In the genomic region with DNA sequence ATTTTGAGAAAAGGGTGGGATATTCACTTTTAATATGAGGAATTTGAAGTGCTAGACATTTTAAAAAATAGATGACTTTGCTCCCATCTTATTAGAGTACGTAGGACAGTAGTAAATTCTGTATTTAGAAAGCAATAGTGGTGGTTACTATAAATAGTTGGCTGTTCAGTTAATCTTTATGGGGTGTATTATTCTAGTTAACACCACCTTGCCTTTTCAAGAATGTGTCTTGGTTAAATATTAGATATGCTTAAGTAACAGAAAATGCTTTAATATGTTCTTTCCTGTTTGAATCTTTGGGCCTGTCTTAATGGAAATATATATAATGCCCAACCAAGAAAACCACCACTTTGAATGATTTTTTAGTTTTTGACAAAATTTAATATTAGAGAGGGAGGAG, we compare ENCODE assay signal across 25 cellular contexts.
A peak's percentile ranks its signal among the peaks of the same experiment; 100 is the strongest.
DNase-seq lines count a peak whose midpoint lies in the region; ATAC-seq and TF ChIP-seq lines count a peak whose summit lies in the region.
"Had no signal": no experiment of that assay in that cellular context is flagged by ENCODE, and none has a peak within 500 bp of the region (broad histone marks: within the 10 kb centered on the region; RNA-seq: fewer than 3 reads in every experiment).

No MANE protein-coding gene starts in this region.

- ATAC-seq in GM19043 (IDR thresholded peaks at IDR 0.05; ENCODE audit: low read depth, unreplicated experiment) (peak; percentile 62), HG02763 (IDR thresholded peaks at IDR 0.05; ENCODE audit: unreplicated experiment) (peak; percentile 63), HG03196 (IDR thresholded peaks at IDR 0.05; ENCODE audit: unreplicated experiment) (peak; percentile 73)
- ATAC-seq: activated CD4-positive, alpha-beta T cell treated with anti-CD3 and anti-CD28 coated beads for 36 hours; GM23338 had no signal

- H3K36me3 ChIP-seq in tibial nerve (no peaks in the 10 kb centered on the region), MM.1S (replicated peaks; ENCODE audit: insufficient read depth, low read length) (no peaks in the 10 kb centered on the region)
- H3K36me3 ChIP-seq: neural progenitor cell, prostate gland, transverse colon had no signal

- H2AFZ ChIP-seq in MM.1S (ENCODE audit: low read length), result no peak overlapping the region
- H2AFZ ChIP-seq: GM23338, neural progenitor cell had no signal

- H3K4me1 ChIP-seq in tibial nerve (no peaks in the 10 kb centered on the region), MM.1S (ENCODE audit: low read length) (no peaks in the 10 kb centered on the region)
- H3K4me1 ChIP-seq: neural progenitor cell, prostate gland, transverse colon had no signal

- H3K4me3 ChIP-seq in tibial nerve (no peak overlapping the region), MM.1S (ENCODE audit: low read length) (no peak overlapping the region)
- H3K4me3 ChIP-seq: GM23338, neural progenitor cell, prostate gland, transverse colon had no signal

- WGBS in tibial nerve, 2 donors, result 70 to 93% methylated on average over 1 of the region's 1 CpG

- no peaks in the 10 kb centered on the region for H3K79me2 ChIP-seq in MM.1S (ENCODE audit: low read length)

- no peaks in the 10 kb centered on the region for H3K9me2 ChIP-seq in MM.1S (replicated peaks; ENCODE audit: insufficient read depth, low read length)

- TF ChIP-seq EP300 in tibial nerve (IDR thresholded peaks at IDR 0.05), result no peak

- H3K9me3 ChIP-seq in tibial nerve (no peaks in the 10 kb centered on the region), MM.1S (replicated peaks; ENCODE audit: insufficient read depth, low read length) (no peaks in the 10 kb centered on the region; the same call in 1 of the 2 replicates)
- H3K9me3 ChIP-seq: prostate gland, transverse colon had no signal

- H3K27me3 ChIP-seq in tibial nerve (no peaks in the 10 kb centered on the region), MM.1S (replicated peaks; ENCODE audit: insufficient read depth, low read length) (no peaks in the 10 kb centered on the region)
- H3K27me3 ChIP-seq: neural progenitor cell, transverse colon had no signal

- no peaks in the 10 kb centered on the region for H3F3A ChIP-seq in MM.1S (ENCODE audit: insufficient read depth, low read length)

- H3K27ac ChIP-seq in tibial nerve (no peak overlapping the region), MM.1S (ENCODE audit: low read length) (no peak overlapping the region)
- H3K27ac ChIP-seq: C4-2B, epithelial cell of prostate, neural progenitor cell, prostate gland, transverse colon had no signal

- TF ChIP-seq CTCF in tibial nerve (IDR thresholded peaks at IDR 0.05) (no peak), MM.1S (IDR thresholded peaks at IDR 0.05; ENCODE audit: low read length) (no peak)

- no peak overlapping the region for H3K9ac ChIP-seq in MM.1S (ENCODE audit: low read length)
- H3K9ac ChIP-seq: neural progenitor cell had no signal

- H3K4me2 ChIP-seq in MM.1S (ENCODE audit: low read depth, low read length), result no peak overlapping the region
- H3K4me2 ChIP-seq: GM23338, neural progenitor cell had no signal

- peak; percentile 6 for DNase-seq in kidney tubule cell (ENCODE audit: low spot score)
- DNase-seq in central memory CD4-positive, alpha-beta T cell, result no peak
- no peak for DNase-seq in glomerular visceral epithelial cell (ENCODE audit: extremely low spot score)
- no peak for DNase-seq in tibial nerve (ENCODE audit: low spot score in 2 of 2)
- no peak for DNase-seq in MM.1S
- DNase-seq: activated CD4-positive, alpha-beta T cell treated with anti-CD3 and anti-CD28 coated beads for 36 hours; activated CD8-positive, alpha-beta memory T cell treated with anti-CD3 and anti-CD28 coated beads for 24 hours; activated gamma-delta T cell treated with Interleukin-2 at 50 U/mL for 16 hours; activated T-cell treated with anti-CD3 and anti-CD28 coated beads, Interleukin-2, amount 50 U/mL, for 24 hours; head of caudate nucleus; IMR-90; mammary epithelial cell; NCI-H1092 treated with DMSO at 0.1 percent for 48 hours; NCI-H1930; NCI-H748 treated with DMSO at 0.1 percent for 48 hours; T-helper 1 cell; transverse colon had no signal

- TF ChIP-seq POLR2A in tibial nerve (IDR thresholded peaks at IDR 0.05), result no peak

- no peaks in the 10 kb centered on the region for H4K20me1 ChIP-seq in MM.1S (ENCODE audit: insufficient read depth, low read length)
